ENCODE assay signal across 16 cellular contexts in genomic region chr11:21975242-21975641, GRCh38.
DNase-seq lines count a peak whose midpoint lies in the region; ATAC-seq and TF ChIP-seq lines count a peak whose summit lies in the region.
"Had no signal": no experiment of that assay in that cellular context is flagged by ENCODE, and none has a peak within 500 bp of the region (broad histone marks: within the 10 kb centered on the region; RNA-seq: fewer than 3 reads in every experiment).

No MANE protein-coding gene starts in this region.

- no CpG with 5 or more reads among the region's 2 CpGs for WGBS in neuronal stem cell (ENCODE audit: extremely low coverage in 2 of 2, insufficient read length in 2 of 2, insufficient replicate concordance in 1 of 2), 2 donors
- 30 to 37% methylated on average over 2 of the region's 2 CpGs for WGBS in esophagus squamous epithelium, 2 donors

- no peak overlapping the region for H2BK12ac ChIP-seq in neuronal stem cell (ENCODE audit: low read length)

- no peak overlapping the region for H3K27ac ChIP-seq in neuronal stem cell (replicated peaks; ENCODE audit: low read length)
- H3K27ac ChIP-seq in esophagus squamous epithelium, result no peak overlapping the region

- no peak overlapping the region for H3K4me3 ChIP-seq in kidney epithelial cell (ENCODE audit: low read depth, low read length)
- H3K4me3 ChIP-seq in neuronal stem cell (ENCODE audit: low read length in 2 of 2), result no peak overlapping the region
- H3K4me3 ChIP-seq in esophagus squamous epithelium, result no peak overlapping the region

- H3K9me3 ChIP-seq in neuronal stem cell (replicated peaks in 1 of 2; ENCODE audit: control insufficient read depth in 2 of 2, insufficient read depth in 1 of 2, low read depth in 1 of 2, low read length in 2 of 2), result no peaks in the 10 kb centered on the region
- H3K9me3 ChIP-seq in esophagus squamous epithelium, result no peaks in the 10 kb centered on the region

- no peaks in the 10 kb centered on the region for H3K27me3 Mint-ChIP-seq in activated T-helper 17 cell treated with anti-CD3 and anti-CD28 coated beads, Interleukin-2, amount 50 U/mL, for 72 hours
- H3K27me3 Mint-ChIP-seq: B cell; CD4-positive, alpha-beta T cell had no signal

- H3K36me3 ChIP-seq in kidney epithelial cell (ENCODE audit: control insufficient read depth, insufficient read depth, low read length) (no peaks in the 10 kb centered on the region), neuronal stem cell (replicated peaks in 1 of 2; ENCODE audit: control insufficient read depth in 2 of 2, insufficient read depth in 2 of 2, low read length in 2 of 2) (no peaks in the 10 kb centered on the region), esophagus squamous epithelium (no peaks in the 10 kb centered on the region)

- H3K4me1 ChIP-seq in neuronal stem cell (ENCODE audit: control insufficient read depth in 2 of 2, insufficient read depth in 1 of 2, low read depth in 1 of 2, low read length in 2 of 2) (no peaks in the 10 kb centered on the region), esophagus squamous epithelium (no peaks in the 10 kb centered on the region)

- H3K9ac ChIP-seq in neuronal stem cell (ENCODE audit: low read depth, low read length, poor library complexity), result no peak overlapping the region

- H3K23ac ChIP-seq in neuronal stem cell (ENCODE audit: low read depth, low read length, poor library complexity), result no peak overlapping the region

- no peak for TF ChIP-seq POLR2A in esophagus squamous epithelium (IDR thresholded peaks at IDR 0.05)

- no peaks in the 10 kb centered on the region for H3K4me1 Mint-ChIP-seq in activated T-helper 17 cell treated with anti-CD3 and anti-CD28 coated beads, Interleukin-2, amount 50 U/mL, for 72 hours
- H3K4me1 Mint-ChIP-seq: B cell had no signal

- H3K4me2 ChIP-seq in neuronal stem cell (ENCODE audit: insufficient read depth, low read length, poor library complexity, severe bottlenecking), result no peak overlapping the region

- no peak overlapping the region for H3K27ac Mint-ChIP-seq in activated T-helper 17 cell treated with anti-CD3 and anti-CD28 coated beads, Interleukin-2, amount 50 U/mL, for 72 hours
- H3K27ac Mint-ChIP-seq: B cell; CD4-positive, alpha-beta T cell had no signal

- no peak for TF ChIP-seq CTCF in kidney epithelial cell (IDR thresholded peaks at IDR 0.05; ENCODE audit: insufficient read depth, low read length, poor library complexity, severe bottlenecking)
- TF ChIP-seq CTCF in esophagus squamous epithelium (IDR thresholded peaks at IDR 0.05), result no peak

- H2BK5ac ChIP-seq in neuronal stem cell (ENCODE audit: low read length), result no peak overlapping the region

- no peak overlapping the region for H3K4me3 Mint-ChIP-seq in activated T-helper 17 cell treated with anti-CD3 and anti-CD28 coated beads, Interleukin-2, amount 50 U/mL, for 72 hours
- H3K4me3 Mint-ChIP-seq: B cell; CD4-positive, alpha-beta T cell; H9 had no signal

- no peak for ATAC-seq in activated T-helper 17 cell treated with anti-CD3 and anti-CD28 coated beads, Interleukin-2, amount 50 U/mL, for 72 hours (replicated peaks)

- no peak overlapping the region for H4K8ac ChIP-seq in neuronal stem cell (ENCODE audit: low read depth, low read length)

- no peak overlapping the region for H2AFZ ChIP-seq in neuronal stem cell (ENCODE audit: low read length)

- no peak overlapping the region for H3K18ac ChIP-seq in neuronal stem cell (ENCODE audit: low read length)

- no peaks in the 10 kb centered on the region for H3K79me1 ChIP-seq in neuronal stem cell (ENCODE audit: low read depth, low read length)

- H3K27me3 ChIP-seq in kidney epithelial cell (ENCODE audit: control insufficient read depth, insufficient read depth, low read length) (no peaks in the 10 kb centered on the region), neuronal stem cell (ENCODE audit: control insufficient read depth in 3 of 3, insufficient read depth in 3 of 3, low read depth in 1 of 3, low read length in 3 of 3) (no peaks in the 10 kb centered on the region), esophagus squamous epithelium (no peaks in the 10 kb centered on the region)

- H4K91ac ChIP-seq in neuronal stem cell (ENCODE audit: low read depth, low read length, poor library complexity), result no peak overlapping the region

- intact Hi-C loops in esophagus squamous epithelium (cut with DNase I), result no loop called here

- H2BK120ac ChIP-seq in neuronal stem cell (ENCODE audit: low read depth, low read length), result no peak overlapping the region

- no peak overlapping the region for H2AK5ac ChIP-seq in neuronal stem cell (ENCODE audit: low read depth, low read length)

- no peak overlapping the region for H3K4ac ChIP-seq in neuronal stem cell (ENCODE audit: low read length)

- H3K9me3 Mint-ChIP-seq in activated T-helper 17 cell treated with anti-CD3 and anti-CD28 coated beads, Interleukin-2, amount 50 U/mL, for 72 hours, result peaks cover 12% of the 10 kb centered on the region
- H3K9me3 Mint-ChIP-seq: H9 had no signal

- no peak overlapping the region for H2BK15ac ChIP-seq in neuronal stem cell (ENCODE audit: low read length)

- DNase-seq in H4 (ENCODE audit: low spot score), result peak; percentile 29
- peak; percentile 54 for DNase-seq in astrocyte of the hippocampus (ENCODE audit: low read depth, low spot score)
- peak; percentile 1 for DNase-seq in kidney epithelial cell (ENCODE audit: low read depth)
- peak; percentile 8 for DNase-seq in neuronal stem cell (ENCODE audit: low spot score)
- DNase-seq in NCI-H524 treated with DMSO at 0.1 percent for 48 hours (lab: John Stamatoyannopoulos, UW), result no peak
- DNase-seq in esophagus squamous epithelium (lab: John Stamatoyannopoulos, UW), result no peak
- no peak for DNase-seq in stimulated activated CD8-positive, alpha-beta memory T cell treated with anti-CD3 and anti-CD28 coated beads, Interleukin-4, amount 100 ng/mL, for 48 hours
- DNase-seq: C1 segment of cervical spinal cord; Calu3; CD4-positive, alpha-beta T cell; DMS 273 treated with DMSO at 0.1 percent for 48 hours; DMS79 treated with DMSO at 0.1 percent for 48 hours; EL; H9 had no signal

- no peaks in the 10 kb centered on the region for H3K36me3 Mint-ChIP-seq in activated T-helper 17 cell treated with anti-CD3 and anti-CD28 coated beads, Interleukin-2, amount 50 U/mL, for 72 hours (ENCODE audit: low read depth)

- H3K14ac ChIP-seq in neuronal stem cell (ENCODE audit: low read length), result no peak overlapping the region

Comparison
In these comparisons a context has a peak if more than half of its experiments do, and no peak if none do; other contexts are left out.
1. DNase-seq: peak in H4 (single experiment), astrocyte of the hippocampus (single experiment), kidney epithelial cell (single experiment) and neuronal stem cell (single experiment); none in NCI-H524 treated with DMSO at 0.1 percent for 48 hours (single experiment), esophagus squamous epithelium (single experiment) and stimulated activated CD8-positive, alpha-beta memory T cell treated with anti-CD3 and anti-CD28 coated beads, Interleukin-4, amount 100 ng/mL, for 48 hours (single experiment).